ENCODE assay signal across 26 cellular contexts in genomic region chr1:150730130-150730721, GRCh38. TPM values are rescaled to one million over a fixed set of nuclear protein-coding genes. Genes with fewer than 3 reads are reported as not detected.
DNase-seq lines count a peak whose midpoint lies in the region; ATAC-seq, FAIRE-seq and TF ChIP-seq lines count a peak whose summit lies in the region.
"Had no signal": no experiment of that assay in that cellular context is flagged by ENCODE, and none has a peak within 500 bp of the region (broad histone marks: within the 10 kb centered on the region; RNA-seq: fewer than 3 reads in every experiment).

No MANE protein-coding gene starts in this region.

- no peaks in the 10 kb centered on the region for H3K36me3 Mint-ChIP-seq in natural killer cell
- no peaks in the 10 kb centered on the region for H3K36me3 Mint-ChIP-seq in natural killer cell treated with Interleukin-12 subunit alpha and Interleukin-12 subunit beta and Interleukin-15 and Interleukin-18, amount 100 ng/mL, for 72 hours
- H3K36me3 Mint-ChIP-seq: IgD-negative memory B cell had no signal

- H3K27me3 Mint-ChIP-seq in natural killer cell (ENCODE audit: low read depth in 2 of 2): no peaks in the 10 kb centered on the region
- H3K27me3 Mint-ChIP-seq in natural killer cell treated with Interleukin-12 subunit alpha and Interleukin-12 subunit beta and Interleukin-15 and Interleukin-18, amount 100 ng/mL, for 72 hours: no peaks in the 10 kb centered on the region
- H3K27me3 Mint-ChIP-seq: CD4-positive, alpha-beta memory T cell; IgD-negative memory B cell had no signal

- intact Hi-C loops in natural killer cell (cut with micrococcal nuclease): no loop called here
- intact Hi-C loops in Right ventricle myocardium inferior (cut with DNase I): no loop called here

- peaks cover 36% of the 10 kb centered on the region; the same call in 1 of the 2 replicates for H3K36me3 ChIP-seq in Karpas-422 (ENCODE audit: insufficient read depth, low read length)

- no peak overlapping the region for H2AFZ ChIP-seq in Karpas-422 (ENCODE audit: low read length)

- peak overlapping the region; percentile 34 to 64 for H3K27ac Mint-ChIP-seq in natural killer cell
- no peak overlapping the region for H3K27ac Mint-ChIP-seq in natural killer cell treated with Interleukin-12 subunit alpha and Interleukin-12 subunit beta and Interleukin-15 and Interleukin-18, amount 100 ng/mL, for 72 hours
- H3K27ac Mint-ChIP-seq: IgD-negative memory B cell had no signal

- no peak for TF ChIP-seq CTCF in natural killer cell (IDR thresholded peaks at IDR 0.05)
- no peak for TF ChIP-seq CTCF in D721Med (IDR thresholded peaks at IDR 0.05; ENCODE audit: insufficient read depth, missing control alignments)

- H3K9me3 ChIP-seq in Karpas-422 (ENCODE audit: low read length): no peaks in the 10 kb centered on the region
- H3K9me3 ChIP-seq: BLaER1 had no signal

- no peak for FAIRE-seq in D721Med (lab: Jason Lieb, UNC)
- FAIRE-seq: A204.1, GM12892, GM18507, RCC 7860 had no signal

- no peaks in the 10 kb centered on the region for H3K4me1 ChIP-seq in Karpas-422 (ENCODE audit: low read length)
- H3K4me1 ChIP-seq: BLaER1 had no signal

- H3K79me2 ChIP-seq in Karpas-422 (ENCODE audit: low read length): no peaks in the 10 kb centered on the region

- H3K4me3 Mint-ChIP-seq in natural killer cell: no peak overlapping the region
- H3K4me3 Mint-ChIP-seq in natural killer cell treated with Interleukin-12 subunit alpha and Interleukin-12 subunit beta and Interleukin-15 and Interleukin-18, amount 100 ng/mL, for 72 hours: no peak overlapping the region
- H3K4me3 Mint-ChIP-seq: CD4-positive, alpha-beta memory T cell; IgD-negative memory B cell had no signal

- H3K9me3 Mint-ChIP-seq in natural killer cell: no peaks in the 10 kb centered on the region
- H3K9me3 Mint-ChIP-seq in natural killer cell treated with Interleukin-12 subunit alpha and Interleukin-12 subunit beta and Interleukin-15 and Interleukin-18, amount 100 ng/mL, for 72 hours: no peaks in the 10 kb centered on the region
- H3K9me3 Mint-ChIP-seq: CD4-positive, alpha-beta memory T cell; IgD-negative memory B cell had no signal

- no peaks in the 10 kb centered on the region for H3K4me1 Mint-ChIP-seq in natural killer cell
- H3K4me1 Mint-ChIP-seq in natural killer cell treated with Interleukin-12 subunit alpha and Interleukin-12 subunit beta and Interleukin-15 and Interleukin-18, amount 100 ng/mL, for 72 hours (ENCODE audit: low read depth in 2 of 2): no peaks in the 10 kb centered on the region
- H3K4me1 Mint-ChIP-seq: CD4-positive, alpha-beta memory T cell; IgD-negative memory B cell had no signal

- H3K27ac ChIP-seq in Karpas-422 (ENCODE audit: low read length): no peak overlapping the region
- H3K27ac ChIP-seq: BLaER1 had no signal

- no peaks in the 10 kb centered on the region for H4K20me1 ChIP-seq in Karpas-422 (ENCODE audit: insufficient read depth, low read depth, low read length)
- H4K20me1 ChIP-seq: BLaER1 had no signal

- DNase-seq in natural killer cell (no peak), SKM-1 treated with dmso at 0.1 percent for 144 hours (lab: John Stamatoyannopoulos, UW; ENCODE audit: unreplicated experiment) (peak; percentile 25), left kidney (ENCODE audit: low read depth, low spot score) (peak; percentile 2), Karpas-422 (no peak), Right ventricle myocardium inferior (ENCODE audit: missing footprints) (no peak), D721Med (ENCODE audit: insufficient read length, low spot score) (no peak)
- no peak for DNase-seq in natural killer cell treated with Interleukin-12 subunit alpha and Interleukin-12 subunit beta and Interleukin-15 and Interleukin-18, amount 100 ng/mL, for 72 hours (ENCODE audit: low spot score)
- DNase-seq: Calu3; CD4-positive, alpha-beta memory T cell; DMS53; EL; GOT3; NCI-H1417; NCI-H187 treated with DMSO at 0.1 percent for 48 hours; NCI-H226; NCI-H524 treated with DMSO at 0.1 percent for 48 hours; SHP77 had no signal

- ATAC-seq in natural killer cell: no peak
- no peak for ATAC-seq in natural killer cell treated with Interleukin-12 subunit alpha and Interleukin-12 subunit beta and Interleukin-15 and Interleukin-18, amount 100 ng/mL, for 72 hours
- no peak for ATAC-seq in Right ventricle myocardium inferior
- no peak for ATAC-seq in HG03159 (IDR thresholded peaks at IDR 0.05; ENCODE audit: unreplicated experiment)
- ATAC-seq: HCT116, SK-N-SH treated with all-trans-retinoic acid at 6 μM for 48 hours had no signal

- H3K4me2 ChIP-seq in Karpas-422 (ENCODE audit: low read depth, low read length, poor library complexity, severe bottlenecking): no peak overlapping the region
- H3K4me2 ChIP-seq: BLaER1 had no signal

- H3K9ac ChIP-seq in Karpas-422 (ENCODE audit: low read length): no peak overlapping the region
- H3K9ac ChIP-seq: BLaER1 had no signal

- no peak overlapping the region for H3K4me3 ChIP-seq in Karpas-422 (ENCODE audit: low read length)
- H3K4me3 ChIP-seq: BLaER1 had no signal

- H3K27me3 ChIP-seq in Karpas-422 (ENCODE audit: low read length): no peaks in the 10 kb centered on the region
- H3K27me3 ChIP-seq: BLaER1 had no signal

- H3K9me2 ChIP-seq in Karpas-422 (replicated peaks; ENCODE audit: insufficient read depth, low read length): no peaks in the 10 kb centered on the region

RNA-seq across cellular contexts. Expression of gene HORMAD1, which starts 9.5 kb away (rescaled TPM):
- total RNA-seq in natural killer cell: under 1 TPM in 2 of 3 donors, not detected in 1; 0.57 to 0.65 TPM
- under 1 TPM; 0.43 to 0.64 TPM for total RNA-seq in natural killer cell treated with Interleukin-12 subunit alpha and Interleukin-12 subunit beta and Interleukin-15 and Interleukin-18, amount 100 ng/mL, for 72 hours
- 0.51 and 2.8 TPM in 2 replicates for total RNA-seq in Karpas-422 (2014; rRNA removed; shearing (Covaris generic); ENCODE audit: low replicate concordance)
- not detected for total RNA-seq in Right ventricle myocardium inferior
- total RNA-seq: Calu3 had no signal

RNA-seq across cellular contexts. Expression of gene GOLPH3L, which starts 33.3 kb away (rescaled TPM):
- 10 to 100 TPM in 2 of 3 donors, 1 to 10 TPM in 1; 6.2 to 13.6 (median 10.3) TPM for total RNA-seq in natural killer cell
- total RNA-seq in natural killer cell treated with Interleukin-12 subunit alpha and Interleukin-12 subunit beta and Interleukin-15 and Interleukin-18, amount 100 ng/mL, for 72 hours: 10 to 100 TPM; 14.1 to 18.7 TPM
- total RNA-seq in Karpas-422 (2014; rRNA removed; shearing (Covaris generic); ENCODE audit: low replicate concordance): 15.2 and 28.1 TPM in 2 replicates
- total RNA-seq in Right ventricle myocardium inferior: 16.5 TPM

RNA-seq across cellular contexts. Expression of gene CTSS, which starts 35.4 kb away (rescaled TPM):
- total RNA-seq in natural killer cell (100 to 1,000 TPM; 169 to 245 (median 229) TPM), Right ventricle myocardium inferior (38.4 TPM)
- total RNA-seq in natural killer cell treated with Interleukin-12 subunit alpha and Interleukin-12 subunit beta and Interleukin-15 and Interleukin-18, amount 100 ng/mL, for 72 hours: 100 to 1,000 TPM in 1 of 2 donors, 10 to 100 TPM in 1; 76.2 to 248 TPM
- total RNA-seq in Karpas-422 (2014; rRNA removed; shearing (Covaris generic); ENCODE audit: low replicate concordance): 136 and 160 TPM in 2 replicates

Comparison
In these comparisons a context has a peak if more than half of its experiments do, and no peak if none do; other contexts are left out.
1. H3K27ac Mint-ChIP-seq: peak in natural killer cell (2 of 2); none in natural killer cell treated with Interleukin-12 subunit alpha and Interleukin-12 subunit beta and Interleukin-15 and Interleukin-18, amount 100 ng/mL, for 72 hours (0 of 2).
2. DNase-seq: peak in SKM-1 treated with dmso at 0.1 percent for 144 hours (single experiment) and left kidney (single experiment); none in natural killer cell (single experiment), natural killer cell treated with Interleukin-12 subunit alpha and Interleukin-12 subunit beta and Interleukin-15 and Interleukin-18, amount 100 ng/mL, for 72 hours (single experiment), Karpas-422 (single experiment), Right ventricle myocardium inferior (single experiment) and D721Med (single experiment).